Comparison of ENCODE assay signal across 15 cellular contexts in the genomic region with DNA sequence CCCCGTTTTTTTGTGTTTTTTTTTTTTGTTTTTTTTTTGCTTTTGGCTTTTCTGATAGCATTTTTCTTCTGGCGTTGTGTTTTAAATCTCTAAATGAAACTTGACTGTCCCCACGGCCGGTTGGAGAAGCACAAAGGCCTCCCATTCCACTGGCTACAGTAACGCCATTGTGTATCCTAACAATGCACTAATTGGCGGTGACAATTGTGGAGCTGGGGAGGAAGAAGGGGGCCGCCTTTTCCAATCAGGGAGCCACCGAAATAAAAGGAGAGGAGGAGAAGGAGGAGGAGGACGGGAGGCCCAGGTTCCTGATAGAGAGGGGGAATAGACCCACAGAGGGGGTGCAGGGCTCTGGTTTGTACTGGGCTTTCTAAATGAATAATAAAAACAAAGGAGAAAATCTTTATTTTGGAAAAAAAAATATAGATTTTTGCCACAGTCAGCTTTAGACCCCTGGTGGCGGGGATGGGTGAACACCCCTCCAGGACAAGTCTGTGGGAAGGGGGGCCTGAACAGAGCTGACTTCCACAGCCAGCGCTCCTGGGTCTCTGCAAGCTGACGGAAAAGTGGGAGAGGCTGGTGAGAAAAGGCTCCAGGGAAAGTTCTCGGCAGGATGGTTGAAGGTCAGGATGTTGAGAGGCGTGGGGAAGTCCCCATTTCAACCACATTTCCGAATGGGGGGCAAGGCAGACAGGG. TPM values are rescaled to one million over a fixed set of nuclear protein-coding genes. Genes with fewer than 3 reads are reported as not detected.
DNase-seq lines count a peak whose midpoint lies in the region; ATAC-seq and TF ChIP-seq lines count a peak whose summit lies in the region.
"Had no signal": no experiment of that assay in that cellular context is flagged by ENCODE, and none has a peak within 500 bp of the region (broad histone marks: within the 10 kb centered on the region; RNA-seq: fewer than 3 reads in every experiment).

No MANE protein-coding gene starts in this region.

- no peak overlapping the region for H3K56ac ChIP-seq in H9 (ENCODE audit: insufficient read length, low read depth, low read length)

- no peaks in the 10 kb centered on the region for H3K9me3 ChIP-seq in H9 (ENCODE audit: control insufficient read depth, low read depth, low read length)
- H3K9me3 ChIP-seq in CD8-positive, alpha-beta memory T cell (ENCODE audit: low read length) = no peaks in the 10 kb centered on the region
- H3K9me3 ChIP-seq: breast epithelium had no signal

- H3K23ac ChIP-seq in H9 (ENCODE audit: insufficient read length, low read depth, low read length) = no peak overlapping the region

- H4K91ac ChIP-seq in H9 (ENCODE audit: insufficient read length, low read depth, low read length) = no peak overlapping the region

- no peaks in the 10 kb centered on the region for H3K27me3 ChIP-seq in H9 (ENCODE audit: insufficient read depth, low read length)
- no peaks in the 10 kb centered on the region for H3K27me3 ChIP-seq in CD8-positive, alpha-beta memory T cell (ENCODE audit: insufficient read depth, low read length, poor library complexity, severe bottlenecking)
- H3K27me3 ChIP-seq: breast epithelium had no signal

- intact Hi-C loops in posterior vena cava (cut with DNase I) = no loop called here

- H3K18ac ChIP-seq in H9 (ENCODE audit: insufficient read length, low read depth, low read length) = no peak overlapping the region

- H3K4me1 ChIP-seq in H9 (ENCODE audit: insufficient read depth, low read length) = peaks cover 18% of the 10 kb centered on the region
- H3K4me1 ChIP-seq in CD8-positive, alpha-beta memory T cell (ENCODE audit: insufficient read depth, low read length) = no peaks in the 10 kb centered on the region
- H3K4me1 ChIP-seq: breast epithelium, parathyroid adenoma had no signal

- WGBS in H9 (ENCODE audit: extremely low coverage, insufficient read length, low lambda C conversion rate) = no CpG with 5 or more reads among the region's 15 CpGs

- H3K36me3 ChIP-seq in CD8-positive, alpha-beta memory T cell (ENCODE audit: insufficient read depth, low read length) = no peaks in the 10 kb centered on the region
- H3K36me3 ChIP-seq: breast epithelium had no signal

- no peak overlapping the region for H3K4me2 ChIP-seq in H9 (ENCODE audit: insufficient read depth, insufficient read length, low read length)

- H2BK12ac ChIP-seq in H9 (ENCODE audit: insufficient read length, low read depth, low read length) = no peak overlapping the region

- no peaks in the 10 kb centered on the region for H3K79me2 ChIP-seq in H9 (ENCODE audit: insufficient read depth, low read length)
- H3K79me2 ChIP-seq: parathyroid adenoma had no signal

- 0 out of 2 replicates have a peak overlapping the region, but pooled peaks have one; percentile 20 for H3K14ac ChIP-seq in H9 (ENCODE audit: insufficient read depth, low read length)

- TF ChIP-seq CTCF in H9 (conservative IDR thresholded peaks at IDR 0.05) = peak; percentile 58
- TF ChIP-seq CTCF in glutamatergic neuron (IDR thresholded peaks at IDR 0.05; ENCODE audit: partially characterized antibody, unreplicated experiment) = peak; percentile 47

- H2AFZ ChIP-seq in H9 (ENCODE audit: low read length) = no peak overlapping the region
- H2AFZ ChIP-seq: parathyroid adenoma had no signal

- POLR2A ChIA-PET in CD8-positive, alpha-beta memory T cell (lab: Charles Lee) = no interaction called here

- no peak overlapping the region for H4K8ac ChIP-seq in H9 (replicated peaks; ENCODE audit: insufficient read length, low read depth, low read length)

- no peak overlapping the region for H3K27ac ChIP-seq in H9 (ENCODE audit: insufficient read length, low read depth, low read length)
- H3K27ac ChIP-seq in CD8-positive, alpha-beta memory T cell (ENCODE audit: low read depth, low read length) = no peak overlapping the region
- H3K27ac ChIP-seq: breast epithelium, epithelial cell of prostate, parathyroid adenoma had no signal

- no peak overlapping the region for H2BK15ac ChIP-seq in H9 (ENCODE audit: low read depth, low read length)

- H3K79me1 ChIP-seq in H9 (ENCODE audit: insufficient read depth, low read depth, low read length, poor library complexity, severe bottlenecking) = no peaks in the 10 kb centered on the region

- H3K4me3 ChIP-seq in CD8-positive, alpha-beta memory T cell (ENCODE audit: low read length) = no peak overlapping the region
- H3K4me3 ChIP-seq: breast epithelium had no signal

- H4K5ac ChIP-seq in H9 (ENCODE audit: insufficient read length, low read depth, low read length) = no peak overlapping the region

- peak overlapping the region; percentile 80 for H2AK5ac ChIP-seq in H9 (ENCODE audit: insufficient read length, low read length)

- no peak overlapping the region for H3K4ac ChIP-seq in H9 (ENCODE audit: low read depth, low read length)

- CTCF ChIA-PET in CD8-positive, alpha-beta memory T cell (lab: Charles Lee) = no interaction called here

- H3K36me3 Mint-ChIP-seq in H9 (ENCODE audit: insufficient read depth in 1 of 3, low read depth in 3 of 3) (no peaks in the 10 kb centered on the region), glutamatergic neuron (ENCODE audit: unreplicated experiment) (no peaks in the 10 kb centered on the region)
- H3K36me3 Mint-ChIP-seq in CD8-positive, alpha-beta memory T cell = no peaks in the 10 kb centered on the region

- peaks cover 56% of the 10 kb centered on the region in 2 experiments for H3K4me1 Mint-ChIP-seq in H9
- peaks cover 3% of the 10 kb centered on the region for H3K4me1 Mint-ChIP-seq in glutamatergic neuron (ENCODE audit: low read depth, unreplicated experiment)
- H3K4me1 Mint-ChIP-seq in CD8-positive, alpha-beta memory T cell = no peaks in the 10 kb centered on the region
- H3K4me1 Mint-ChIP-seq: B cell had no signal

- H3K9ac ChIP-seq in H9 (ENCODE audit: extremely low read depth, insufficient read length, low read length) = no peak overlapping the region
- H3K9ac ChIP-seq: parathyroid adenoma had no signal

- peak; percentile 52 for DNase-seq in H9
- peak in 48 of 56 donors; percentile 6 to 86 (median 48) for DNase-seq in amygdala (lab: John Stamatoyannopoulos, UW)
- no peak for DNase-seq in glutamatergic neuron
- DNase-seq in pons (ENCODE audit: low spot score) = peak; percentile 97
- no peak for DNase-seq in posterior vena cava (ENCODE audit: low spot score)
- DNase-seq in CD8-positive, alpha-beta memory T cell = no peak
- DNase-seq: activated CD4-positive, alpha-beta T cell treated with anti-CD3 and anti-CD28 coated beads for 4 hours; NCI-H2171; stimulated activated CD4-positive, alpha-beta T cell treated with anti-CD3 and anti-CD28 coated beads, Interleukin-2, amount 100 ng/mL, for 48 hours had no signal

- no peak overlapping the region for H2BK120ac ChIP-seq in H9 (ENCODE audit: low read depth, low read length, poor library complexity, severe bottlenecking)

- no peaks in the 10 kb centered on the region for H4K20me1 ChIP-seq in H9 (ENCODE audit: control insufficient read depth, insufficient read depth, insufficient read length)

- H3K9me3 Mint-ChIP-seq in H9 (peaks cover 0 to 2% of the 10 kb centered on the region in 2 experiments; a peak in 2 of 5 replicates), glutamatergic neuron (ENCODE audit: unreplicated experiment) (peaks cover 2% of the 10 kb centered on the region)
- no peaks in the 10 kb centered on the region for H3K9me3 Mint-ChIP-seq in CD8-positive, alpha-beta memory T cell

- no peaks in the 10 kb centered on the region for H3K23me2 ChIP-seq in H9 (ENCODE audit: insufficient read length, low read depth, low read length, poor library complexity, severe bottlenecking)

- H2BK20ac ChIP-seq in H9 (ENCODE audit: low read depth, low read length, poor library complexity, severe bottlenecking) = no peak overlapping the region

- H3K4me3 Mint-ChIP-seq in H9 = peak overlapping the region in 1 of 2 experiments; percentile 68; a peak in 2 of 5 replicates
- H3K4me3 Mint-ChIP-seq in glutamatergic neuron (ENCODE audit: unreplicated experiment) = no peak overlapping the region
- H3K4me3 Mint-ChIP-seq in CD8-positive, alpha-beta memory T cell = no peak overlapping the region
- H3K4me3 Mint-ChIP-seq: B cell had no signal

- H3T11ph ChIP-seq in H9 (ENCODE audit: low read length) = no peak overlapping the region

- ATAC-seq in HG03439 (IDR thresholded peaks at IDR 0.05; ENCODE audit: unreplicated experiment) = no peak
- no peak for ATAC-seq in GM18870 (IDR thresholded peaks at IDR 0.05; ENCODE audit: unreplicated experiment)

- peak overlapping the region; percentile 74 to 97 (median 81) for H3K27ac Mint-ChIP-seq in H9
- H3K27ac Mint-ChIP-seq in glutamatergic neuron (ENCODE audit: unreplicated experiment) = no peak overlapping the region
- no peak overlapping the region for H3K27ac Mint-ChIP-seq in CD8-positive, alpha-beta memory T cell
- H3K27ac Mint-ChIP-seq: B cell had no signal

- no peaks in the 10 kb centered on the region for H3K27me3 Mint-ChIP-seq in H9 (ENCODE audit: low read depth)
- H3K27me3 Mint-ChIP-seq in glutamatergic neuron (ENCODE audit: unreplicated experiment) = peaks cover 4% of the 10 kb centered on the region
- H3K27me3 Mint-ChIP-seq in CD8-positive, alpha-beta memory T cell = peaks cover 4 to 5% of the 10 kb centered on the region in 2 donors

- H2BK5ac ChIP-seq in H9 (ENCODE audit: insufficient read length, low read length) = no peak overlapping the region

RNA-seq across cellular contexts. Expression of a gene that starts 43.7 kb away (rescaled TPM):
- total RNA-seq in H9 (2021) (120 and 122 TPM in 2 replicates), glutamatergic neuron (ENCODE audit: unreplicated experiment) (0.66 TPM), posterior vena cava (1 to 10 TPM; 3.4 to 3.7 TPM)
- total RNA-seq in CD8-positive, alpha-beta memory T cell = 1 to 10 TPM; 1.1 to 1.2 TPM
- polyA plus RNA-seq in CD8-positive, alpha-beta memory T cell = 0.06 TPM

Comparison
In these comparisons a context has a peak if more than half of its experiments do, and no peak if none do; other contexts are left out.
1. DNase-seq: peak in H9 (single experiment), amygdala (48 of 56) and pons (single experiment); none in glutamatergic neuron (single experiment), posterior vena cava (single experiment) and CD8-positive, alpha-beta memory T cell (0 of 5).
2. H3K27ac Mint-ChIP-seq: peak in H9 (3 of 3); none in glutamatergic neuron (single experiment) and CD8-positive, alpha-beta memory T cell (0 of 8).
3. RNA of a gene that starts 43.7 kb away (total RNA-seq): 120 to 122 TPM in H9; 3.4 to 3.7 TPM in posterior vena cava, 1.1 to 1.2 TPM in CD8-positive, alpha-beta memory T cell and 0.66 TPM in glutamatergic neuron (single experiment); every median in the first group is over 10 times any median in the second.